In genomic region chr11:83092488-83093384, GRCh38 we compare ENCODE assay signal across 9 cellular contexts. TPM values are rescaled to one million over a fixed set of nuclear protein-coding genes. Genes with fewer than 3 reads are reported as not detected.
DNase-seq lines count a peak whose midpoint lies in the region; ATAC-seq and TF ChIP-seq lines count a peak whose summit lies in the region.
"Had no signal": no experiment of that assay in that cellular context is flagged by ENCODE, and none has a peak within 500 bp of the region (broad histone marks: within the 10 kb centered on the region; RNA-seq: fewer than 3 reads in every experiment).

No MANE protein-coding gene starts in this region.

- no peak for TF ChIP-seq CTCF in psoas muscle (IDR thresholded peaks at IDR 0.05)

- peak overlapping the region; percentile 3 for H3K4me3 ChIP-seq in psoas muscle

- H3K4me1 ChIP-seq in psoas muscle, result peaks cover 22% of the 10 kb centered on the region

- WGBS in psoas muscle, 3 donors, result 33 to 52% (median 36%) methylated on average over 2 of the region's 2 CpGs

- no peaks in the 10 kb centered on the region for H3K27me3 ChIP-seq in psoas muscle (ENCODE audit: insufficient read depth in 3 of 3, low read length in 2 of 3)

- peak; percentile 94 for DNase-seq in ELF-1 (ENCODE audit: low read depth, low spot score)
- DNase-seq in NCI-H524 treated with DMSO at 0.1 percent for 48 hours (lab: John Stamatoyannopoulos, UW), result peak; percentile 54
- peak; percentile 16 for DNase-seq in epithelial cell of prostate (ENCODE audit: low read depth, low spot score)
- DNase-seq in psoas muscle, result peak; percentile 28 to 64
- DNase-seq in activated naive CD4-positive, alpha-beta T cell treated with Interleukin-2 at 50 U/mL for 16 hours, result no peak
- no peak for DNase-seq in NCI-H2029 (lab: John Stamatoyannopoulos, UW)
- DNase-seq in stimulated activated CD4-positive, alpha-beta T cell treated with anti-CD3 and anti-CD28 coated beads, Interleukin-4, amount 100 ng/mL, for 4 hours, result no peak
- DNase-seq: midbrain had no signal

- H3K27ac ChIP-seq in epithelial cell of prostate (peak overlapping the region; percentile 31), psoas muscle (peak overlapping the region; percentile 62)

- H3K36me3 ChIP-seq in psoas muscle (ENCODE audit: insufficient read depth in 1 of 2, low read depth in 1 of 2), result no peaks in the 10 kb centered on the region

- no peaks in the 10 kb centered on the region for H3K9me3 ChIP-seq in psoas muscle

- intact Hi-C loops in psoas muscle (cut with DNase I), result no loop called here

- ATAC-seq in psoas muscle (peak; percentile 91 to 96 (median 92)), GM21447 (IDR thresholded peaks at IDR 0.05; ENCODE audit: unreplicated experiment) (no peak)

RNA-seq across cellular contexts. Expression of gene RAB30, which starts 21.0 kb away (rescaled TPM):
- 10 to 100 TPM; 15.2 to 89.7 (median 37.6) TPM for total RNA-seq in psoas muscle
- 10 to 100 TPM in 2 of 3 donors, 1 to 10 TPM in 1; 3.4 to 21.5 (median 13.7) TPM for polyA plus RNA-seq in psoas muscle

Comparison
In these comparisons a context has a peak if more than half of its experiments do, and no peak if none do; other contexts are left out.
1. DNase-seq: peak in ELF-1 (single experiment), NCI-H524 treated with DMSO at 0.1 percent for 48 hours (single experiment), epithelial cell of prostate (single experiment) and psoas muscle (2 of 2); none in activated naive CD4-positive, alpha-beta T cell treated with Interleukin-2 at 50 U/mL for 16 hours (single experiment), NCI-H2029 (single experiment) and stimulated activated CD4-positive, alpha-beta T cell treated with anti-CD3 and anti-CD28 coated beads, Interleukin-4, amount 100 ng/mL, for 4 hours (0 of 2).